ENCODE assay signal across 22 cellular contexts in the genomic region with DNA sequence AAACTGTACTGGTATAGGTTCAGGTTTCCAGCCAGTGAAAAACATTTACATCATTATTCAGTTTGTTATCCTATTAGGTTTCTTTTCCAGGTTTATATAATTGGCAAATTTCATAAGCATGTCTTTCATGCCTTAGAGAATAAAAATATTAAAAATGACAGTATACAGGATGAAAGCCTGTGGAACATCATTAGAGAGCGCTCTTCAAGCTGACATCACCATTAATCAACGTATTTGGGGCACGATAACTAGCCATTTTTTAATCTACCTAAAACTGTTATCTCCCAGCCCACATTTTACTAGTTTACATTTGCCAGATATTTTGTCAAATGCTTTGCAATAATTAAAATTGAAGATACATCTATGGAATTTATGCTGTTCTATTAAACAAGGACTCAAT.
A peak's percentile ranks its signal among the peaks of the same experiment; 100 is the strongest.
DNase-seq lines count a peak whose midpoint lies in the region; ATAC-seq and TF ChIP-seq lines count a peak whose summit lies in the region.
"Had no signal": no experiment of that assay in that cellular context is flagged by ENCODE, and none has a peak within 500 bp of the region (broad histone marks: within the 10 kb centered on the region; RNA-seq: fewer than 3 reads in every experiment).

No MANE protein-coding gene starts in this region.

- no peak for TF ChIP-seq POLR2A in vagina (IDR thresholded peaks at IDR 0.05)

- H3K36me3 ChIP-seq in BE2C (no peaks in the 10 kb centered on the region), vagina (no peaks in the 10 kb centered on the region), hepatocyte (replicated peaks; ENCODE audit: insufficient read depth, low read depth) (no peaks in the 10 kb centered on the region)
- H3K36me3 ChIP-seq: BLaER1 had no signal

- WGBS in hepatocyte (ENCODE audit: low lambda C conversion rate, missing lambda C conversion rate) = 91% methylated on average over 3 of the region's 3 CpGs

- TF ChIP-seq CTCF in BE2C (IDR thresholded peaks at IDR 0.05; ENCODE audit: low read depth, low read length) (no peak), vagina (IDR thresholded peaks at IDR 0.05) (no peak), hepatocyte (IDR thresholded peaks at IDR 0.05; ENCODE audit: poor library complexity) (no peak)

- H3K4me3 ChIP-seq in BE2C (ENCODE audit: low read depth, low read length) = no peak overlapping the region
- no peak overlapping the region for H3K4me3 ChIP-seq in vagina
- no peak overlapping the region for H3K4me3 ChIP-seq in hepatocyte
- H3K4me3 ChIP-seq: A549, BLaER1, GM12878 had no signal

- no peak overlapping the region for H3K27ac ChIP-seq in vagina
- no peak overlapping the region for H3K27ac ChIP-seq in hepatocyte
- H3K27ac ChIP-seq: 22Rv1, A549, BLaER1 had no signal

- peak; percentile 20; the same call in 1 of the 3 replicates for ATAC-seq in SK-N-SH treated with all-trans-retinoic acid at 6 μM for 48 hours
- ATAC-seq: A549, GM12878 had no signal

- intact Hi-C loops in vagina (cut with DNase I) = no loop called here

- no peaks in the 10 kb centered on the region for H3K27me3 ChIP-seq in BE2C
- H3K27me3 ChIP-seq in vagina = no peaks in the 10 kb centered on the region
- no peaks in the 10 kb centered on the region for H3K27me3 ChIP-seq in hepatocyte
- H3K27me3 ChIP-seq: BLaER1 had no signal

- H2AFZ ChIP-seq in hepatocyte = no peak overlapping the region

- H3K9me3 ChIP-seq in BE2C (no peaks in the 10 kb centered on the region), vagina (no peaks in the 10 kb centered on the region), hepatocyte (ENCODE audit: low read depth) (no peaks in the 10 kb centered on the region)
- H3K9me3 ChIP-seq: A549, BLaER1 had no signal

- H3K9me2 ChIP-seq in hepatocyte (replicated peaks; ENCODE audit: insufficient read depth) = no peaks in the 10 kb centered on the region

- no peak overlapping the region for H3K4me2 ChIP-seq in hepatocyte
- H3K4me2 ChIP-seq: A549, BLaER1 had no signal

- H3K4me1 ChIP-seq in BE2C (peaks cover 18% of the 10 kb centered on the region), vagina (no peaks in the 10 kb centered on the region), hepatocyte (ENCODE audit: insufficient read depth) (no peaks in the 10 kb centered on the region)
- H3K4me1 ChIP-seq: A549, BLaER1 had no signal

- H4K20me1 ChIP-seq in hepatocyte (ENCODE audit: insufficient read depth, poor library complexity, severe bottlenecking) = no peaks in the 10 kb centered on the region
- H4K20me1 ChIP-seq: BLaER1 had no signal

- no peaks in the 10 kb centered on the region for H3K79me2 ChIP-seq in hepatocyte

- DNase-seq in BE2C (peak; percentile 15), SK-N-DZ (ENCODE audit: low spot score) (peak; percentile 76), vagina (ENCODE audit: extremely low spot score in 2 of 2) (no peak), hepatocyte (ENCODE audit: low spot score) (no peak)
- DNase-seq: AML-193; C1 segment of cervical spinal cord; CD4-positive, alpha-beta memory T cell; CD4-positive, CD25-positive, alpha-beta regulatory T cell; CD8-positive, alpha-beta memory T cell; COR-L47; DMS 273 treated with DMSO at 0.1 percent for 48 hours; DMS153; DMS53; DMS79; DND-41; EL; GDM1 had no signal

TF ChIP-seq in SK-N-SH treated with all-trans-retinoic acid at 6 μM for 48 hours, 23 proteins besides CTCF, POLR2A, EP300 and RAD21:
- TF ChIP-seq, protein P1, sequence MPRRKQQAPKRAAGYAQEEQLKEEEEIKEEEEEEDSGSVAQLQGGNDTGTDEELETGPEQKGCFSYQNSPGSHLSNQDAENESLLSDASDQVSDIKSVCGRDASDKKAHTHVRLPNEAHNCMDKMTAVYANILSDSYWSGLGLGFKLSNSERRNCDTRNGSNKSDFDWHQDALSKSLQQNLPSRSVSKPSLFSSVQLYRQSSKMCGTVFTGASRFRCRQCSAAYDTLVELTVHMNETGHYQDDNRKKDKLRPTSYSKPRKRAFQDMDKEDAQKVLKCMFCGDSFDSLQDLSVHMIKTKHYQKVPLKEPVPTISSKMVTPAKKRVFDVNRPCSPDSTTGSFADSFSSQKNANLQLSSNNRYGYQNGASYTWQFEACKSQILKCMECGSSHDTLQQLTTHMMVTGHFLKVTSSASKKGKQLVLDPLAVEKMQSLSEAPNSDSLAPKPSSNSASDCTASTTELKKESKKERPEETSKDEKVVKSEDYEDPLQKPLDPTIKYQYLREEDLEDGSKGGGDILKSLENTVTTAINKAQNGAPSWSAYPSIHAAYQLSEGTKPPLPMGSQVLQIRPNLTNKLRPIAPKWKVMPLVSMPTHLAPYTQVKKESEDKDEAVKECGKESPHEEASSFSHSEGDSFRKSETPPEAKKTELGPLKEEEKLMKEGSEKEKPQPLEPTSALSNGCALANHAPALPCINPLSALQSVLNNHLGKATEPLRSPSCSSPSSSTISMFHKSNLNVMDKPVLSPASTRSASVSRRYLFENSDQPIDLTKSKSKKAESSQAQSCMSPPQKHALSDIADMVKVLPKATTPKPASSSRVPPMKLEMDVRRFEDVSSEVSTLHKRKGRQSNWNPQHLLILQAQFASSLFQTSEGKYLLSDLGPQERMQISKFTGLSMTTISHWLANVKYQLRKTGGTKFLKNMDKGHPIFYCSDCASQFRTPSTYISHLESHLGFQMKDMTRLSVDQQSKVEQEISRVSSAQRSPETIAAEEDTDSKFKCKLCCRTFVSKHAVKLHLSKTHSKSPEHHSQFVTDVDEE (CRISPR knock-in tag; IDR thresholded peaks at IDR 0.05) = peak; percentile 91
- TF ChIP-seq ZNF565 (CRISPR knock-in tag; conservative IDR thresholded peaks at IDR 0.05; ENCODE audit: low read depth) (0 out of 2 replicates have a peak, but pooled peaks have one; percentile 15), PPARA (CRISPR knock-in tag; IDR thresholded peaks at IDR 0.05; ENCODE audit: borderline replicate concordance) (no peak), ZNF8 (CRISPR knock-in tag; IDR thresholded peaks at IDR 0.05) (peak; percentile 18; the same call in 1 of the 2 replicates), CSDC2 (CRISPR knock-in tag; IDR thresholded peaks at IDR 0.05) (no peak), ZNF70 (CRISPR knock-in tag; IDR thresholded peaks at IDR 0.05) (0 out of 2 replicates have a peak, but pooled peaks have one; percentile 11), TOX (CRISPR knock-in tag; IDR thresholded peaks at IDR 0.05; ENCODE audit: borderline replicate concordance) (0 out of 2 replicates have a peak, but pooled peaks have one; percentile 14), OSR1 (CRISPR knock-in tag; IDR thresholded peaks at IDR 0.05) (no peak), TCF4 (CRISPR knock-in tag; IDR thresholded peaks at IDR 0.05; ENCODE audit: borderline replicate concordance) (peak; percentile 83), ISL1 (CRISPR knock-in tag; IDR thresholded peaks at IDR 0.05) (peak; percentile 82)
- TF ChIP-seq, protein P2, sequence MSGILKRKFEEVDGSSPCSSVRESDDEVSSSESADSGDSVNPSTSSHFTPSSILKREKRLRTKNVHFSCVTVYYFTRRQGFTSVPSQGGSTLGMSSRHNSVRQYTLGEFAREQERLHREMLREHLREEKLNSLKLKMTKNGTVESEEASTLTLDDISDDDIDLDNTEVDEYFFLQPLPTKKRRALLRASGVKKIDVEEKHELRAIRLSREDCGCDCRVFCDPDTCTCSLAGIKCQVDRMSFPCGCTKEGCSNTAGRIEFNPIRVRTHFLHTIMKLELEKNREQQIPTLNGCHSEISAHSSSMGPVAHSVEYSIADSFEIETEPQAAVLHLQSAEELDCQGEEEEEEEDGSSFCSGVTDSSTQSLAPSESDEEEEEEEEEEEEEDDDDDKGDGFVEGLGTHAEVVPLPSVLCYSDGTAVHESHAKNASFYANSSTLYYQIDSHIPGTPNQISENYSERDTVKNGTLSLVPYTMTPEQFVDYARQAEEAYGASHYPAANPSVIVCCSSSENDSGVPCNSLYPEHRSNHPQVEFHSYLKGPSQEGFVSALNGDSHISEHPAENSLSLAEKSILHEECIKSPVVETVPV (CRISPR knock-in tag; IDR thresholded peaks at IDR 0.05) = 0 out of 2 replicates have a peak, but pooled peaks have one; percentile 26

Comparison
In these comparisons a context has a peak if more than half of its experiments do, and no peak if none do; other contexts are left out.
1. DNase-seq: peak in BE2C (single experiment) and SK-N-DZ (single experiment); none in vagina (0 of 2) and hepatocyte (single experiment).